In genomic region chr21:27192286-27192685, GRCh38 we compare ENCODE assay signal across 22 cellular contexts.
A peak's percentile ranks its signal among the peaks of the same experiment; 100 is the strongest.
DNase-seq lines count a peak whose midpoint lies in the region; ATAC-seq, FAIRE-seq and TF ChIP-seq lines count a peak whose summit lies in the region.
"Had no signal": no experiment of that assay in that cellular context is flagged by ENCODE, and none has a peak within 500 bp of the region (broad histone marks: within the 10 kb centered on the region; RNA-seq: fewer than 3 reads in every experiment).

No MANE protein-coding gene starts in this region.

- H3K27ac ChIP-seq in testis: no peak overlapping the region
- H3K27ac ChIP-seq: C4-2B had no signal

- H3K36me3 ChIP-seq in bronchial epithelial cell (ENCODE audit: control insufficient read depth, insufficient read depth, low read length) (no peaks in the 10 kb centered on the region), testis (ENCODE audit: low read depth, missing control alignments) (no peaks in the 10 kb centered on the region)

- no peak overlapping the region for H3K4me3 ChIP-seq in HFF-Myc (replicated peaks; ENCODE audit: low read depth, low read length)
- no peak overlapping the region for H3K4me3 ChIP-seq in bronchial epithelial cell (ENCODE audit: low read depth, low read length)
- H3K4me3 ChIP-seq in fibroblast of villous mesenchyme (ENCODE audit: low read depth, low read length): no peak overlapping the region
- no peak overlapping the region for H3K4me3 ChIP-seq in testis
- H3K4me3 ChIP-seq: GM12878 had no signal

- H3K9me3 ChIP-seq in testis: no peaks in the 10 kb centered on the region

- TF ChIP-seq CTCF in HFF-Myc (IDR thresholded peaks at IDR 0.05; ENCODE audit: low read depth, low read length, missing control alignments): no peak
- no peak for TF ChIP-seq CTCF in bronchial epithelial cell (IDR thresholded peaks at IDR 0.05; ENCODE audit: insufficient read depth, low read length, severe bottlenecking)
- TF ChIP-seq CTCF in fibroblast of villous mesenchyme (IDR thresholded peaks at IDR 0.05; ENCODE audit: insufficient read depth, low read depth, low read length): no peak
- no peak for TF ChIP-seq CTCF in testis (IDR thresholded peaks at IDR 0.05)

- no peak for TF ChIP-seq POLR2A in testis (IDR thresholded peaks at IDR 0.05)

- H3K4me1 ChIP-seq in testis: no peaks in the 10 kb centered on the region

- H3K27me3 ChIP-seq in bronchial epithelial cell (ENCODE audit: control insufficient read depth, insufficient read depth, low read length) (no peaks in the 10 kb centered on the region), testis (no peaks in the 10 kb centered on the region)

- WGBS in testis, 2 donors: 66 to 77% methylated on average over 1 of the region's 1 CpG

- ATAC-seq in HG03460 (IDR thresholded peaks at IDR 0.05; ENCODE audit: unreplicated experiment): no peak
- ATAC-seq: GM12878 had no signal

- peak; percentile 62 for FAIRE-seq in bronchial epithelial cell (lab: Jason Lieb, UNC)
- FAIRE-seq: GM12878, GM19239, HTR-8/SVneo had no signal

- intact Hi-C loops in testis (cut with DNase I; ENCODE audit: low total_unique reads): no loop called here

- DNase-seq in HFF-Myc (ENCODE audit: extremely low read depth, low read depth) (peak; percentile 49), bronchial epithelial cell (ENCODE audit: low read depth) (no peak), fibroblast of villous mesenchyme (ENCODE audit: low read depth) (peak; percentile 14), testis (no peak), mesenteric fat pad (ENCODE audit: low spot score) (no peak)
- no peak for DNase-seq in activated CD8-positive, alpha-beta memory T cell treated with anti-CD3 and anti-CD28 coated beads for 24 hours
- DNase-seq: AML-193, DMS 273 treated with DMSO at 0.1 percent for 48 hours, DND-41, GDM1, Karpas-422, NCI-H1436, NCI-H1930, NCI-H345, NCI-H524 treated with DMSO at 0.1 percent for 48 hours, RPMI8226, SHP77 treated with DMSO at 0.1 percent for 48 hours had no signal

Comparison
In these comparisons a context has a peak if more than half of its experiments do, and no peak if none do; other contexts are left out.
1. DNase-seq: peak in HFF-Myc (single experiment) and fibroblast of villous mesenchyme (single experiment); none in bronchial epithelial cell (single experiment), testis (single experiment), activated CD8-positive, alpha-beta memory T cell treated with anti-CD3 and anti-CD28 coated beads for 24 hours (single experiment) and mesenteric fat pad (single experiment).